In genomic region chr17:55241097-55241496, GRCh38 we compare ENCODE assay signal across 8 cellular contexts.
"Had no signal": no experiment of that assay in that cellular context is flagged by ENCODE, and none has a peak within 500 bp of the region (broad histone marks: within the 10 kb centered on the region; RNA-seq: fewer than 3 reads in every experiment).

No MANE protein-coding gene starts in this region.

- FAIRE-seq: G401.6, GM12878, GM12891, GM12892, GM18507, GM19239 had no signal

- H3K4me3 ChIP-seq: GM12878 had no signal

- ATAC-seq: GM12878 had no signal

- DNase-seq: GDM1, GF-D8 had no signal
